10 cellular contexts compared by ENCODE assay signal in genomic region chr17:29612404-29613370, GRCh38. TPM values are rescaled to one million over a fixed set of nuclear protein-coding genes. Genes with fewer than 3 reads are reported as not detected.
A peak's percentile ranks its signal among the peaks of the same experiment; 100 is the strongest.
DNase-seq lines count a peak whose midpoint lies in the region; ATAC-seq and TF ChIP-seq lines count a peak whose summit lies in the region.
"Had no signal": no experiment of that assay in that cellular context is flagged by ENCODE, and none has a peak within 500 bp of the region (broad histone marks: within the 10 kb centered on the region; RNA-seq: fewer than 3 reads in every experiment).

No MANE protein-coding gene starts in this region.

- peak overlapping the region; percentile 79 for H3K4me2 ChIP-seq in KMS-11

- H3K4me3 ChIP-seq in KMS-11 (IDR thresholded peaks at IDR 0.05; ENCODE audit: insufficient read depth, low read depth, low read length) (no peak overlapping the region), epithelial cell of proximal tubule (ENCODE audit: low read depth, low read length) (peak overlapping the region; percentile 33), HAP-1 (no peak overlapping the region)

- peak overlapping the region; percentile 47 to 60 for H3K4me3 Mint-ChIP-seq in CD14-positive monocyte

- H3K79me2 ChIP-seq in KMS-11 (ENCODE audit: insufficient read depth, low read depth): no peaks in the 10 kb centered on the region

- DNase-seq in CD14-positive monocyte (ENCODE audit: low spot score) (no peak), epithelial cell of proximal tubule (ENCODE audit: low read depth) (no peak), retina (peak; percentile 61), GDM1 (lab: John Stamatoyannopoulos, UW) (no peak), SKM-1 treated with dmso at 0.1 percent for 144 hours (lab: John Stamatoyannopoulos, UW; ENCODE audit: unreplicated experiment) (no peak), HAP-1 (ENCODE audit: low spot score in 2 of 2) (no peak)
- DNase-seq: NCI-H1417 had no signal

- H3K9me3 ChIP-seq in HAP-1: no peaks in the 10 kb centered on the region

- peak overlapping the region; percentile 16; the same call in 1 of the 2 replicates for H3K9ac ChIP-seq in KMS-11

- H4K20me1 ChIP-seq in KMS-11 (ENCODE audit: insufficient read depth): no peaks in the 10 kb centered on the region

- TF ChIP-seq CTCF in CD14-positive monocyte (IDR thresholded peaks at IDR 0.05): no peak
- no peak for TF ChIP-seq CTCF in KMS-11 (conservative IDR thresholded peaks at IDR 0.05; ENCODE audit: low read depth, low read length)
- TF ChIP-seq CTCF in epithelial cell of proximal tubule (conservative IDR thresholded peaks at IDR 0.05; ENCODE audit: low read depth, low read length): no peak

- peak overlapping the region; percentile 93; the same call in 1 of the 2 replicates for H2AFZ ChIP-seq in KMS-11 (ENCODE audit: low read depth)

- H3K36me3 ChIP-seq in KMS-11 (ENCODE audit: insufficient read depth) (no peaks in the 10 kb centered on the region), HAP-1 (replicated peaks) (peaks cover 3% of the 10 kb centered on the region; the same call in 1 of the 2 replicates)

- H3K27ac Mint-ChIP-seq in CD14-positive monocyte: no peak overlapping the region

- in situ Hi-C loops in HAP-1 (cut with MboI; ENCODE audit: low sequenced_read_pairs): loop anchor here (25.0 kb wide), 1 partner anchor 325 kb away; the partner anchor contains the start of genes EFCAB5 and SSH2

- H3K36me3 Mint-ChIP-seq in CD14-positive monocyte: no peaks in the 10 kb centered on the region

- H3K9me3 Mint-ChIP-seq in CD14-positive monocyte: peaks cover 0 to 7% (median 1%) of the 10 kb centered on the region in 7 donors

- no peak for ATAC-seq in GM19035 (IDR thresholded peaks at IDR 0.05; ENCODE audit: unreplicated experiment)

- intact Hi-C loops in CD14-positive monocyte (cut with micrococcal nuclease): loop anchor here in 1 of 2 donors (10.0 kb wide), 1 partner anchor 48 kb away; the partner anchor contains the start of genes ABHD15 and TP53I13

- H3K4me1 Mint-ChIP-seq in CD14-positive monocyte: peaks cover 41% of the 10 kb centered on the region

- peaks cover 13% of the 10 kb centered on the region; the same call in 1 of the 2 replicates for H3K27me3 ChIP-seq in KMS-11 (ENCODE audit: insufficient read depth, low read depth)
- no peaks in the 10 kb centered on the region for H3K27me3 ChIP-seq in HAP-1 (ENCODE audit: low read depth)

- no peak overlapping the region for H3K27ac ChIP-seq in KMS-11
- H3K27ac ChIP-seq: HL-60 had no signal

- H3K27me3 Mint-ChIP-seq in CD14-positive monocyte (ENCODE audit: low read depth in 3 of 3): peaks cover 35 to 52% (median 39%) of the 10 kb centered on the region in 3 donors

- peaks cover 34% of the 10 kb centered on the region for H3K4me1 ChIP-seq in KMS-11 (ENCODE audit: low read depth, poor library complexity, severe bottlenecking)
- peaks cover 5% of the 10 kb centered on the region for H3K4me1 ChIP-seq in HAP-1

RNA-seq across cellular contexts. Expression of gene CORO6, which starts 10.0 kb away (rescaled TPM):
- not detected for polyA plus RNA-seq in CD14-positive monocyte
- total RNA-seq in epithelial cell of proximal tubule: 4.4 and 28.7 TPM in 2 replicates

RNA-seq across cellular contexts. Expression of gene ANKRD13B, which starts 19.8 kb away (rescaled TPM):
- polyA plus RNA-seq in CD14-positive monocyte: not detected
- total RNA-seq in epithelial cell of proximal tubule: 12.9 and 30.7 TPM in 2 replicates

RNA-seq across cellular contexts. Expression of gene GIT1, which starts 23.2 kb away (rescaled TPM):
- 1 to 10 TPM; 3.1 to 4.4 TPM for polyA plus RNA-seq in CD14-positive monocyte
- 61.3 and 74.3 TPM in 2 replicates for total RNA-seq in epithelial cell of proximal tubule

RNA-seq across cellular contexts. Expression of gene TP53I13, which starts 44.2 kb away (rescaled TPM):
- 10 to 100 TPM in 1 of 2 donors, 1 to 10 TPM in 1; 9.4 to 14.4 TPM for polyA plus RNA-seq in CD14-positive monocyte
- total RNA-seq in epithelial cell of proximal tubule: 77.6 and 78.8 TPM in 2 replicates

RNA-seq across cellular contexts. Expression of gene ABHD15, which starts 45.9 kb away (rescaled TPM):
- polyA plus RNA-seq in CD14-positive monocyte: 1 to 10 TPM; 3.1 to 3.6 TPM
- total RNA-seq in epithelial cell of proximal tubule: 8.2 and 11.3 TPM in 2 replicates
